In the genomic region with DNA sequence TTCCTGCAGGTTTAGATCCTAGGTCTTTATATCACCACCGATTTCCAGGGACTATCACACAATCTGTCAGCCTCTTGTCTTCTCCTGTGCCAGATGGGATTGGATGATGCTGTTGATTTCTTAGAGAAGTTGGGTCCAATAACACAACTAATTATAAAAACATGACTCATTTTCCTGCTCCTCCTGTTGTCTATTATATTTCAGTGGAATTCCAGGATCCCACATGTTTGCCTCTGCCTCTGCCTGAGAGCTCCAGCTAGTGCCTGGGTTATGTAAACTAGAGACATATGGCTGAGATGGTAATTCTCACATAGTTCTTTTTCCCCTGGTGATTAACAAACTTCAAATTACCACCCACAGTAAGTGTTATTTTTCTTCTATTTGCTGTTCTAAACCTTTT, we compare ENCODE assay signal across 20 cellular contexts. TPM values are rescaled to one million over a fixed set of nuclear protein-coding genes. Genes with fewer than 3 reads are reported as not detected.
DNase-seq lines count a peak whose midpoint lies in the region; ATAC-seq and TF ChIP-seq lines count a peak whose summit lies in the region.
"Had no signal": no experiment of that assay in that cellular context is flagged by ENCODE, and none has a peak within 500 bp of the region (broad histone marks: within the 10 kb centered on the region; RNA-seq: fewer than 3 reads in every experiment).

No MANE protein-coding gene starts in this region.

- no peak overlapping the region for H3K14ac ChIP-seq in IMR-90 (replicated peaks; ENCODE audit: low read depth, low read length)

- no peak overlapping the region for H2AFZ ChIP-seq in IMR-90 (replicated peaks; ENCODE audit: low read length, poor library complexity)

- CTCF ChIA-PET in IMR-90 (lab: Yijun Ruan, JAX) = no interaction called here

- no TSS peak for BruUV-seq in IMR-90 (replicated peaks; lab: Mats Ljungman, UMichigan)

- no peak overlapping the region for H4K5ac ChIP-seq in IMR-90 (ENCODE audit: low read depth, low read length)

- no peak overlapping the region for H3K18ac ChIP-seq in IMR-90 (ENCODE audit: low read depth, low read length)

- in situ Hi-C loops in IMR-90 (cut with MboI; ENCODE audit: low sequenced_read_pairs) = no loop called here

- no peak overlapping the region for H4K91ac ChIP-seq in IMR-90 (ENCODE audit: insufficient read depth, low read depth, low read length)

- POLR2A ChIA-PET in IMR-90 (lab: Charles Lee; ENCODE audit: unreplicated experiment) = no interaction called here

- no peak overlapping the region for H3K4me2 ChIP-seq in IMR-90 (ENCODE audit: low read depth, low read length)

- H4K20me1 ChIP-seq in IMR-90 (ENCODE audit: insufficient read depth, low read length) = no peaks in the 10 kb centered on the region

- H3K27me3 ChIP-seq in IMR-90 (ENCODE audit: control insufficient read depth, insufficient read depth, low read length) (peaks cover 48% of the 10 kb centered on the region), foreskin keratinocyte (no peaks in the 10 kb centered on the region)

- H4K8ac ChIP-seq in IMR-90 (ENCODE audit: low read depth in 2 of 2, low read length in 2 of 2) = no peak overlapping the region

- dilution Hi-C loops in IMR-90 (cut with HindIII; ENCODE audit: low sequenced_read_pairs, unreplicated experiment) = no loop called here

- no peak for TF ChIP-seq RAD21 in IMR-90 (IDR thresholded peaks at IDR 0.05; ENCODE audit: low read length)

- H2AK5ac ChIP-seq in IMR-90 (ENCODE audit: low read depth, low read length) = no peak overlapping the region

- H3K9me1 ChIP-seq in IMR-90 (ENCODE audit: insufficient read depth, low read length) = 0 out of 2 replicates have a peak, but pooled peaks cover 3% of the 10 kb centered on the region

- WGBS in IMR-90 (ENCODE audit: extremely low coverage in 2 of 2, insufficient read length in 1 of 2), 2 experiments = no CpG with 5 or more reads among the region's 1 CpG

- H3K4ac ChIP-seq in IMR-90 (ENCODE audit: low read depth, low read length) = no peak overlapping the region

- no peak overlapping the region for H3K23ac ChIP-seq in IMR-90 (ENCODE audit: low read depth, low read length)

- H3K79me1 ChIP-seq in IMR-90 (ENCODE audit: low read depth in 1 of 2, low read length in 2 of 2) = no peaks in the 10 kb centered on the region

- H2BK15ac ChIP-seq in IMR-90 (ENCODE audit: low read depth, low read length) = no peak overlapping the region

- peak; percentile 80 for ATAC-seq in IMR-90 (ENCODE audit: low read depth)
- ATAC-seq in foreskin keratinocyte = peak; percentile 50
- no peak for ATAC-seq in HG02588 (IDR thresholded peaks at IDR 0.05; ENCODE audit: unreplicated experiment)
- ATAC-seq: heart right ventricle had no signal

- no peak overlapping the region for H2BK20ac ChIP-seq in IMR-90 (ENCODE audit: low read depth, low read length)

- H3K4me1 ChIP-seq in IMR-90 (ENCODE audit: control insufficient read depth, insufficient read depth, low read length) (no peaks in the 10 kb centered on the region), foreskin keratinocyte (peaks cover 10% of the 10 kb centered on the region)

- H3K56ac ChIP-seq in IMR-90 (ENCODE audit: extremely low read depth, insufficient read depth, low read length) = no peak overlapping the region

- H2AK9ac ChIP-seq in IMR-90 (replicated peaks; ENCODE audit: low read depth, low read length, poor library complexity) = no peak overlapping the region

- H3K27ac ChIP-seq in IMR-90 (ENCODE audit: insufficient read depth, low read length) (no peak overlapping the region), foreskin keratinocyte (no peak overlapping the region)
- H3K27ac ChIP-seq: heart right ventricle, prostate gland had no signal

- DNase-seq in AG09319 (ENCODE audit: extremely low read depth, low read depth) = peak; percentile 5
- DNase-seq in IMR-90 = peak; percentile 37
- peak; percentile 16 for DNase-seq in brain pericyte (ENCODE audit: low read depth, low spot score)
- DNase-seq in foreskin keratinocyte = peak in 1 of 2 donors; percentile 58
- DNase-seq in middle frontal gyrus (ENCODE audit: extremely low spot score, low spot score) = no peak
- DNase-seq in OCI-M1 (lab: John Stamatoyannopoulos, UW) = no peak
- DNase-seq in SK-N-DZ (ENCODE audit: low spot score) = no peak
- DNase-seq: activated CD4-positive, alpha-beta T cell treated with anti-CD3 and anti-CD28 coated beads for 48 hours; activated CD8-positive, alpha-beta memory T cell treated with anti-CD3 and anti-CD28 coated beads, Interleukin-2, amount 50 U/mL, for 4 hours; activated gamma-delta T cell treated with Interleukin-2 at 50 U/mL for 16 hours; amygdala; CD4-positive, alpha-beta T cell; heart right ventricle; mesendoderm; MV-4-11; RPMI8226; trophoblast cell had no signal

- H3K36me3 ChIP-seq in IMR-90 (ENCODE audit: control insufficient read depth, insufficient read depth, low read length) = no peaks in the 10 kb centered on the region
- H3K36me3 ChIP-seq: heart right ventricle, prostate gland had no signal

- TF ChIP-seq CTCF in AG09319 (IDR thresholded peaks at IDR 0.05; ENCODE audit: low read depth, low read length) (no peak), IMR-90 (conservative IDR thresholded peaks at IDR 0.05; ENCODE audit: low read depth, low read length) (no peak), foreskin keratinocyte (conservative IDR thresholded peaks at IDR 0.05) (peak; percentile 37)

- H3K9ac ChIP-seq in IMR-90 (ENCODE audit: low read depth, low read length) = no peak overlapping the region

- no peak for TF ChIP-seq POLR2A in IMR-90 (IDR thresholded peaks at IDR 0.05; ENCODE audit: low read depth, low read length)

- H3K4me3 ChIP-seq in IMR-90 (ENCODE audit: insufficient read depth, low read depth, low read length) = no peak overlapping the region
- H3K4me3 ChIP-seq: heart right ventricle, prostate gland had no signal

- H3K9me3 ChIP-seq in IMR-90 (ENCODE audit: control insufficient read depth, insufficient read depth, low read length) = no peaks in the 10 kb centered on the region
- H3K9me3 ChIP-seq: heart right ventricle, prostate gland had no signal

- intact Hi-C loops in IMR-90 (cut with micrococcal nuclease) = no loop called here

- no peak overlapping the region for H2BK5ac ChIP-seq in IMR-90 (ENCODE audit: low read depth, low read length, poor library complexity, severe bottlenecking)

- no peak overlapping the region for H2BK120ac ChIP-seq in IMR-90 (ENCODE audit: low read depth, low read length)

TF ChIP-seq in IMR-90, 13 proteins besides CTCF, POLR2A, EP300 and RAD21:
- no peak for TF ChIP-seq RFX5 (IDR thresholded peaks at IDR 0.05; ENCODE audit: low read depth, low read length)
- TF ChIP-seq USF2 (IDR thresholded peaks at IDR 0.05; ENCODE audit: low read depth, low read length) = no peak
- TF ChIP-seq SMC3 (IDR thresholded peaks at IDR 0.05; ENCODE audit: low read depth, low read length) = no peak
- TF ChIP-seq ELK1 (IDR thresholded peaks at IDR 0.05; ENCODE audit: borderline replicate concordance, low read depth, low read length) = no peak
- TF ChIP-seq NFE2L2 (IDR thresholded peaks at IDR 0.05; ENCODE audit: low read depth, low read length) = no peak
- no peak for TF ChIP-seq MXI1 (IDR thresholded peaks at IDR 0.05; ENCODE audit: borderline replicate concordance, low read depth, low read length)
- no peak for TF ChIP-seq CEBPB (IDR thresholded peaks at IDR 0.05; ENCODE audit: low read depth, low read length)
- TF ChIP-seq FOS (IDR thresholded peaks at IDR 0.05; ENCODE audit: low read depth, low read length) = no peak
- no peak for TF ChIP-seq RCOR1 (IDR thresholded peaks at IDR 0.05; ENCODE audit: insufficient replicate concordance, low read length)
TF ChIP-seq in IMR-90: peak in this region for 0.

RNA-seq across cellular contexts. Expression of gene HOPX, which starts 3.2 kb away (rescaled TPM):
- total RNA-seq in IMR-90 (2012; rRNA removed) = 1.3 and 1.7 TPM in 2 replicates
- 1.7 and 2.0 TPM in 2 replicates for polyA plus RNA-seq in IMR-90 (2012; rRNA removed)
- polyA plus RNA-seq in IMR-90 (2012; cell fraction: cytosol; rRNA removed) = 1.2 and 1.5 TPM in 2 replicates
- polyA plus RNA-seq in IMR-90 (2012; cell fraction: nucleus; rRNA removed; ENCODE audit: low replicate concordance) = 0.47 and 0.64 TPM in 2 replicates
- total RNA-seq in foreskin keratinocyte = 4.5 and 8.1 TPM in 2 replicates
- polyA plus RNA-seq in foreskin keratinocyte = 5.1 and 8.8 TPM in 2 replicates
- not detected in 2 replicates for polyA plus RNA-seq in SK-N-DZ (2014; cell fraction: cytosol; rRNA removed)
- not detected in 2 replicates for polyA plus RNA-seq in SK-N-DZ (2014; cell fraction: nucleus; rRNA removed)
- total RNA-seq: A673 had no signal

Comparison
In these comparisons a context has a peak if more than half of its experiments do, and no peak if none do; other contexts are left out.
1. DNase-seq: peak in AG09319 (single experiment), IMR-90 (single experiment) and brain pericyte (single experiment); none in middle frontal gyrus (single experiment), OCI-M1 (single experiment) and SK-N-DZ (single experiment).